In the genomic region with DNA sequence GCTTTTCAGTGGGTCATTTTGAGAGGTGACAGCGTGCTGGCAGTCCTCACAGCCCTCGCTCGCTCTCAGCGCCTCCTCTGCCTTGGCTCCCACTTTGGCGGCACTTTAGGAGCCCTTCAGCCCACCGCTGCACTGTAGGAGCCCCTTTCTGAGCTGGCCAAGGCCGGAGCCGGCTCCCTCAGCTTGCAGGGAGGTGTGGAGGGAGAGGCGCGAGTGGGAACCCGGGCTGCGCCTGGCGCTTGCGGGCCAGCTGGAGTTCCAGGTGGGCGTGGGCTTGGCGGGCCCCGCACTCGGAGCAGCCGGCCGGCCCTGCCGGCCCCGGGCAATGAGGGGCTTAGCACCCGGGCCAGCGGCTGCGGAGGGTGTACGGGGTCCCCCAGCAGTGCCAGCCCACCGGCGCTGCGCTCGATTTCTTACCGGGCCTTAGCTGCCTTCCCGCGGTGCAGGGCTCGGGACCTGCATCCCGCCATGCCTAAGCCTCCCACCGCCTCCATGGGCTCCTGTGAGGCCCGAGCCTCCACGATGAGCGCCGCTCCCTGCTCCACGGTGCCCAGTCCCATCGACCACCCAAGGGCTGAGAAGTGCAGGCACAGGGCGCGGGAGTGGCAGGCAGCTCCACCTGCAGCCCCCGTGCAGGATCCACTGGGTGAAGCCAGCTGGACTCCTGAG, we compare ENCODE assay signal across 6 cellular contexts.
DNase-seq lines count a peak whose midpoint lies in the region; FAIRE-seq and TF ChIP-seq lines count a peak whose summit lies in the region.
"Not testable (repeated sequence)": the region's sequence is repeated elsewhere in the genome, so short reads cannot be mapped to it uniquely, and the experiment has no call there.

No MANE protein-coding gene starts in this region.

- not testable (repeated sequence) for H3K9ac ChIP-seq in kidney (ENCODE audit: low read length in 2 of 2)

- not testable (repeated sequence) for H3K4me1 Mint-ChIP-seq in activated T-cell treated with anti-CD3 and anti-CD28 coated beads, Interleukin-2, amount 50 U/mL, for 24 hours (ENCODE audit: low read depth)
- peaks cover 17% of the 10 kb centered on the region for H3K4me1 Mint-ChIP-seq in type B pancreatic cell (ENCODE audit: unreplicated experiment)

- not testable (repeated sequence) for H3K4me3 Mint-ChIP-seq in activated T-cell treated with anti-CD3 and anti-CD28 coated beads, Interleukin-2, amount 50 U/mL, for 24 hours; type B pancreatic cell

- not testable (repeated sequence) for H3K27ac Mint-ChIP-seq in activated T-cell treated with anti-CD3 and anti-CD28 coated beads, Interleukin-2, amount 50 U/mL, for 24 hours; type B pancreatic cell

- H3K4me3 ChIP-seq in LNCaP clone FGC (ENCODE audit: low read depth, low read length) = peak overlapping the region; percentile 70
- H3K4me3 ChIP-seq in kidney (ENCODE audit: low read length in 2 of 2) = not testable (repeated sequence)

- not testable (repeated sequence) for H3K36me3 Mint-ChIP-seq in activated T-cell treated with anti-CD3 and anti-CD28 coated beads, Interleukin-2, amount 50 U/mL, for 24 hours (ENCODE audit: low read depth); type B pancreatic cell

- H3K9me3 ChIP-seq in kidney (ENCODE audit: control insufficient read depth in 1 of 2, low read length in 2 of 2) = not testable (repeated sequence)

- intact Hi-C loops in kidney (cut with DNase I); posterior vena cava (cut with DNase I): not testable (repeated sequence)

- not testable (repeated sequence) for H3K36me3 ChIP-seq in kidney (ENCODE audit: control insufficient read depth in 1 of 2, insufficient read depth in 2 of 2, low read length in 2 of 2)

- H3K9me3 Mint-ChIP-seq in activated T-cell treated with anti-CD3 and anti-CD28 coated beads, Interleukin-2, amount 50 U/mL, for 24 hours; type B pancreatic cell: not testable (repeated sequence)

- DNase-seq in LNCaP clone FGC (ENCODE audit: low read depth) = not testable (repeated sequence)
- peak; percentile 16 for DNase-seq in activated T-cell treated with anti-CD3 and anti-CD28 coated beads, Interleukin-2, amount 50 U/mL, for 24 hours
- DNase-seq in kidney = peak; percentile 53
- peak; percentile 78 for DNase-seq in posterior vena cava (ENCODE audit: low spot score)
- DNase-seq in type B pancreatic cell (ENCODE audit: extremely low spot score, unreplicated experiment) = peak; percentile 58

- not testable (repeated sequence) for TF ChIP-seq CTCF in C4-2B (conservative IDR thresholded peaks at IDR 0.05); LNCaP clone FGC (IDR thresholded peaks at IDR 0.05; ENCODE audit: control insufficient read depth, extremely low read depth, insufficient read depth); kidney (IDR thresholded peaks at IDR 0.05; ENCODE audit: borderline replicate concordance, extremely low read depth, insufficient read depth); type B pancreatic cell (conservative IDR thresholded peaks at IDR 0.05)

- H3K27ac ChIP-seq in C4-2B = peak overlapping the region; percentile 90
- H3K27ac ChIP-seq in kidney (ENCODE audit: low read depth in 2 of 2, low read length in 2 of 2) = not testable (repeated sequence)

- not testable (repeated sequence) for H3K27me3 Mint-ChIP-seq in activated T-cell treated with anti-CD3 and anti-CD28 coated beads, Interleukin-2, amount 50 U/mL, for 24 hours
- peaks cover 12% of the 10 kb centered on the region for H3K27me3 Mint-ChIP-seq in type B pancreatic cell

- FAIRE-seq in kidney (lab: Jason Lieb, UNC) = not testable (repeated sequence)

- not testable (repeated sequence) for H3K4me1 ChIP-seq in kidney (ENCODE audit: control insufficient read depth in 1 of 2, insufficient read depth in 1 of 2, low read depth in 1 of 2, low read length in 2 of 2)
